ENCODE assay signal across 8 cellular contexts in the genomic region with DNA sequence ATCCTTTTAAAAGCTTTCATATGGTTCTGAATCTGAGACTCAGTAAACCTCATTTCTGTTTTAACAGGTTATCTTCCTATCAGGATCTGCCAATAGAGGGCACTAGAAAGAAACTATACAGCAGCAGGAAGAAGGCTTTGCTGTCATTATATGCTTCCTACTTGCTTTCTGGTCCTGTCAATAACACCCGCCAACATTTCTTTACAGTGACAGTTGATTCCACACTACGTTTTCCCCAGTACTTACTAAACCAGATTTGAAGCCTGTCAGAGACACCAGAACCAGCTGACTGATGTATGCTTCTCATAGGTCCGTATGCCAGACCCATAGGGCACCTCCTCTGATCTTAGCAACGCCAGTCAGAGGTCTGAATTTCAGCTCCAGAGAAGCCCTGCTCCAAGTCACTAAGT.
DNase-seq lines count a peak whose midpoint lies in the region; ATAC-seq and TF ChIP-seq lines count a peak whose summit lies in the region.

No MANE protein-coding gene starts in this region.

- no peak overlapping the region for H3K27ac Mint-ChIP-seq in endothelial cell (ENCODE audit: unreplicated experiment)
- H3K27ac Mint-ChIP-seq in CD8-positive, alpha-beta memory T cell: no peak overlapping the region

- H3K4me1 ChIP-seq in PC-9 (replicated peaks; ENCODE audit: insufficient read depth) (no peaks in the 10 kb centered on the region), mucosa of stomach (ENCODE audit: control insufficient read depth, insufficient read depth, low read length) (no peaks in the 10 kb centered on the region)
- no peaks in the 10 kb centered on the region for H3K4me1 ChIP-seq in CD8-positive, alpha-beta memory T cell (ENCODE audit: insufficient read depth, low read length)

- H3K4me3 Mint-ChIP-seq in endothelial cell (ENCODE audit: unreplicated experiment): no peak overlapping the region
- H3K4me3 Mint-ChIP-seq in CD8-positive, alpha-beta memory T cell: no peak overlapping the region

- no peak overlapping the region for H3K27ac ChIP-seq in PC-9
- H3K27ac ChIP-seq in CD8-positive, alpha-beta memory T cell (ENCODE audit: low read depth, low read length): no peak overlapping the region

- no peaks in the 10 kb centered on the region for H3K36me3 Mint-ChIP-seq in endothelial cell (ENCODE audit: low read depth, unreplicated experiment)
- no peaks in the 10 kb centered on the region for H3K36me3 Mint-ChIP-seq in CD8-positive, alpha-beta memory T cell

- CTCF ChIA-PET in PC-9 (lab: Charles Lee): no interaction called here
- CTCF ChIA-PET in CD8-positive, alpha-beta memory T cell (lab: Charles Lee): no interaction called here

- H3K9me2 ChIP-seq in PC-9 (ENCODE audit: insufficient read depth): no peaks in the 10 kb centered on the region; the same call in 1 of the 2 replicates

- H3F3A ChIP-seq in PC-9 (ENCODE audit: insufficient read depth, low read depth): no peaks in the 10 kb centered on the region

- H3K79me2 ChIP-seq in PC-9 (ENCODE audit: low read depth): no peaks in the 10 kb centered on the region

- H3K36me3 ChIP-seq in PC-9 (ENCODE audit: low read depth) (no peaks in the 10 kb centered on the region), mucosa of stomach (ENCODE audit: control insufficient read depth, insufficient read depth, low read length) (no peaks in the 10 kb centered on the region)
- no peaks in the 10 kb centered on the region for H3K36me3 ChIP-seq in CD8-positive, alpha-beta memory T cell (ENCODE audit: insufficient read depth, low read length)

- no peak overlapping the region for H3K4me2 ChIP-seq in PC-9

- H4K20me1 ChIP-seq in PC-9 (ENCODE audit: insufficient read depth): no peaks in the 10 kb centered on the region

- TF ChIP-seq CTCF in PC-9 (conservative IDR thresholded peaks at IDR 0.05) (peak; percentile 69), endothelial cell (IDR thresholded peaks at IDR 0.05; ENCODE audit: unreplicated experiment) (peak; percentile 47)

- ATAC-seq in GM21786 (IDR thresholded peaks at IDR 0.05; ENCODE audit: unreplicated experiment): peak; percentile 94

- no peak overlapping the region for H2AFZ ChIP-seq in PC-9

- intact Hi-C loops in PC-9 (cut with micrococcal nuclease; ENCODE audit: unreplicated experiment): no loop called here

- no peak overlapping the region for H3K4me3 ChIP-seq in Jurkat, Clone E6-1 (ENCODE audit: low read length)
- no peak overlapping the region for H3K4me3 ChIP-seq in PC-9
- no peak overlapping the region for H3K4me3 ChIP-seq in mucosa of stomach (ENCODE audit: low read length)
- no peak overlapping the region for H3K4me3 ChIP-seq in CD8-positive, alpha-beta memory T cell (ENCODE audit: low read length)

- H3K9me3 Mint-ChIP-seq in endothelial cell (ENCODE audit: unreplicated experiment): no peaks in the 10 kb centered on the region
- H3K9me3 Mint-ChIP-seq in CD8-positive, alpha-beta memory T cell: peaks cover 0 to 16% (median 0%) of the 10 kb centered on the region in 5 donors

- no peaks in the 10 kb centered on the region for H3K9me3 ChIP-seq in PC-9 (ENCODE audit: insufficient read depth, low read depth)
- H3K9me3 ChIP-seq in mucosa of stomach (ENCODE audit: control insufficient read depth, low read length): no peaks in the 10 kb centered on the region
- no peaks in the 10 kb centered on the region for H3K9me3 ChIP-seq in CD8-positive, alpha-beta memory T cell (ENCODE audit: low read length)

- no peaks in the 10 kb centered on the region for H3K27me3 Mint-ChIP-seq in endothelial cell (ENCODE audit: unreplicated experiment)
- H3K27me3 Mint-ChIP-seq in CD8-positive, alpha-beta memory T cell: no peaks in the 10 kb centered on the region

- H3K27me3 ChIP-seq in PC-9 (ENCODE audit: insufficient read depth, low read depth) (no peaks in the 10 kb centered on the region), mucosa of stomach (ENCODE audit: control insufficient read depth, insufficient read depth, low read length) (no peaks in the 10 kb centered on the region)
- no peaks in the 10 kb centered on the region for H3K27me3 ChIP-seq in CD8-positive, alpha-beta memory T cell (ENCODE audit: insufficient read depth, low read length, poor library complexity, severe bottlenecking)

- H3K4me1 Mint-ChIP-seq in endothelial cell (ENCODE audit: unreplicated experiment): no peaks in the 10 kb centered on the region
- H3K4me1 Mint-ChIP-seq in CD8-positive, alpha-beta memory T cell: no peaks in the 10 kb centered on the region

- POLR2A ChIA-PET in PC-9 (lab: Charles Lee; ENCODE audit: unreplicated experiment): no interaction called here
- POLR2A ChIA-PET in CD8-positive, alpha-beta memory T cell (lab: Charles Lee): no interaction called here

- BruUV-seq in PC-9 (replicated peaks; lab: Mats Ljungman, UMichigan): no TSS peak

- H3K9ac ChIP-seq in mucosa of stomach (ENCODE audit: low read length): peak overlapping the region; percentile 24

- DNase-seq in GM03348 (ENCODE audit: low spot score) (peak; percentile 58), PC-9 (peak; percentile 0 to 42), endothelial cell (ENCODE audit: low spot score) (peak; percentile 13)
- DNase-seq in Jurkat, Clone E6-1 (ENCODE audit: low read depth, low spot score): peak; percentile 53
- no peak for DNase-seq in CD8-positive, alpha-beta memory T cell
- DNase-seq in activated CD8-positive, alpha-beta memory T cell treated with anti-CD3 and anti-CD28 coated beads, Interleukin-2, amount 50 U/mL, for 4 hours: no peak

Comparison
In these comparisons a context has a peak if more than half of its experiments do, and no peak if none do; other contexts are left out.
1. DNase-seq: peak in GM03348 (single experiment), Jurkat, Clone E6-1 (single experiment), PC-9 (2 of 2) and endothelial cell (single experiment); none in CD8-positive, alpha-beta memory T cell (0 of 5) and activated CD8-positive, alpha-beta memory T cell treated with anti-CD3 and anti-CD28 coated beads, Interleukin-2, amount 50 U/mL, for 4 hours (single experiment).